In the genomic region with DNA sequence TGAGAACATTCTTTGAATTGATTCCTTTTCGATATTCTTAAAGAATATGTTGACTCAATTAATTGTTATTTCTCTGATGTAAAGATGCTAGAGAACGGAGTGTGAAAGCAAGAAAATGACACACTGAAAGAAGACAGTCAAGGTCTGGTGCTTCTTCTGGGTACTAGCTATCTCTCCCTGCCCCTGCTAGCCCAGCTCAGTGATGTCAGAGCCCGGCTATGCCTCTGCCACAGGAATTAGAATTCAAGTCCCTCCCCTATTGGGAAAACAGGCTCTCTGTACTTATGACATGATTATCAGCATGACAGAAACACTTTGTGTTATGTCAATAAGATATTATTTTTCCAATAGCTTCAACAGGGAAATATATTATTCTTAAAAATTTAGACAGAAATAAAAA, we compare ENCODE assay signal across 1 cellular context.
TF ChIP-seq lines count a peak whose summit lies in the region.

No MANE protein-coding gene starts in this region.

TF ChIP-seq in GM12878, 131 proteins besides CTCF, POLR2A, EP300 and RAD21 (continued from another document):
- TF ChIP-seq, protein P1, sequence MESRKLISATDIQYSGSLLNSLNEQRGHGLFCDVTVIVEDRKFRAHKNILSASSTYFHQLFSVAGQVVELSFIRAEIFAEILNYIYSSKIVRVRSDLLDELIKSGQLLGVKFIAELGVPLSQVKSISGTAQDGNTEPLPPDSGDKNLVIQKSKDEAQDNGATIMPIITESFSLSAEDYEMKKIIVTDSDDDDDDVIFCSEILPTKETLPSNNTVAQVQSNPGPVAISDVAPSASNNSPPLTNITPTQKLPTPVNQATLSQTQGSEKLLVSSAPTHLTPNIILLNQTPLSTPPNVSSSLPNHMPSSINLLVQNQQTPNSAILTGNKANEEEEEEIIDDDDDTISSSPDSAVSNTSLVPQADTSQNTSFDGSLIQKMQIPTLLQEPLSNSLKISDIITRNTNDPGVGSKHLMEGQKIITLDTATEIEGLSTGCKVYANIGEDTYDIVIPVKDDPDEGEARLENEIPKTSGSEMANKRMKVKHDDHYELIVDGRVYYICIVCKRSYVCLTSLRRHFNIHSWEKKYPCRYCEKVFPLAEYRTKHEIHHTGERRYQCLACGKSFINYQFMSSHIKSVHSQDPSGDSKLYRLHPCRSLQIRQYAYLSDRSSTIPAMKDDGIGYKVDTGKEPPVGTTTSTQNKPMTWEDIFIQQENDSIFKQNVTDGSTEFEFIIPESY (IDR thresholded peaks at IDR 0.05), result no peak
- TF ChIP-seq WRNIP1 (IDR thresholded peaks at IDR 0.05; ENCODE audit: borderline replicate concordance, low read depth, low read length) (no peak), ETV6 (conservative IDR thresholded peaks at IDR 0.05 in 1 of 2, IDR thresholded peaks at IDR 0.05 in 1 of 2; ENCODE audit: borderline replicate concordance in 1 of 2, low read depth in 1 of 2) (no peak), ATF7 (IDR thresholded peaks at IDR 0.05; ENCODE audit: low read depth) (no peak), MTA2 (IDR thresholded peaks at IDR 0.05; ENCODE audit: low read depth) (no peak)
TF ChIP-seq in GM12878: peak in this region for 0.
